1 cellular context compared by ENCODE assay signal in genomic region chr18:58580623-58581022, GRCh38.
A peak's percentile ranks its signal among the peaks of the same experiment; 100 is the strongest.
TF ChIP-seq lines count a peak whose summit lies in the region.

No MANE protein-coding gene starts in this region.

TF ChIP-seq in IMR-90, 13 proteins besides CTCF, POLR2A, EP300 and RAD21:
- TF ChIP-seq CEBPB (IDR thresholded peaks at IDR 0.05; ENCODE audit: low read depth, low read length): peak; percentile 49
- TF ChIP-seq MXI1 (IDR thresholded peaks at IDR 0.05; ENCODE audit: borderline replicate concordance, low read depth, low read length): no peak
